Comparison of ENCODE assay signal across 1 cellular context in the genomic region with DNA sequence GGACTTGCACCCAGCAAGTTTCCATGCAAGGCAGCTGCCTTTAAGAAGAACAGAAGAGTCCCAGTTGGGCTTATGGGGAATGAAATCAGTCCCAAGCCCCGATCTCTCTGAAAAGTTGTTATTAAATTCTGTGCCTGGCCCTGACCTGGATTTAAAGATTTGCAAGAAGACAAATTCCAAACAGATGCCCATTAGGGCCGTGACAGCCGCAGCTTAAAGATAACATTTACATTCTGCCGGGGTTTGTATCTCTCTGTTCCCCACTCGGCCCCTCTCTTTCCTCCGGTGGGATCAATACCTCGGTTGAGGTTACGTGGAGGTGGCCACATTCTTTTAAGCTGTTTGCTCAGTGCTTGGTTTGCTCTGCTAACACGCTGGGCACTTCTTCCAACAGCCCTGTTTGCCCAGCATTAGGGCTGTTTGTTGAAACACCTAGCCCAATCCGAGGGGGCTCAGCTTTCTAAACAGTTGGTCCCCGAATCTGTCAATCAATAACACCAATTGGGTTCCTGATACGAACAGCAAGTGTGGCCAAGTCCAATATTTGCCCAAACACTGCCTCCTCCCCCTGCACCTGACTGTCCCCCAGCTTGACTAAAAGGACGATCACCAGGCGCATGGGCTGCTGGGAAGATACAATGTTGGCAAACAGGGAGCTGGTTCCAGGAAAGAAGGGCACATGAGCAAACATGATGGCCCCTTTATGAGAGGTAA.
TF ChIP-seq lines count a peak whose summit lies in the region.

No MANE protein-coding gene starts in this region.

TF ChIP-seq in HepG2, 621 proteins besides CTCF, POLR2A, EP300 and RAD21 (continued from another document):
- TF ChIP-seq, protein P1, sequence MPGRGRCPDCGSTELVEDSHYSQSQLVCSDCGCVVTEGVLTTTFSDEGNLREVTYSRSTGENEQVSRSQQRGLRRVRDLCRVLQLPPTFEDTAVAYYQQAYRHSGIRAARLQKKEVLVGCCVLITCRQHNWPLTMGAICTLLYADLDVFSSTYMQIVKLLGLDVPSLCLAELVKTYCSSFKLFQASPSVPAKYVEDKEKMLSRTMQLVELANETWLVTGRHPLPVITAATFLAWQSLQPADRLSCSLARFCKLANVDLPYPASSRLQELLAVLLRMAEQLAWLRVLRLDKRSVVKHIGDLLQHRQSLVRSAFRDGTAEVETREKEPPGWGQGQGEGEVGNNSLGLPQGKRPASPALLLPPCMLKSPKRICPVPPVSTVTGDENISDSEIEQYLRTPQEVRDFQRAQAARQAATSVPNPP (CRISPR knock-in tag; IDR thresholded peaks at IDR 0.05), result peak; percentile 86
- TF ChIP-seq TBX3 (IDR thresholded peaks at IDR 0.05; ENCODE audit: borderline replicate concordance) (peak; percentile 98), NFIC (IDR thresholded peaks at IDR 0.05; ENCODE audit: low read length) (peak; percentile 94), PITX1 (CRISPR knock-in tag; IDR thresholded peaks at IDR 0.05) (peak; percentile 100), NR2F2 (IDR thresholded peaks at IDR 0.05; ENCODE audit: borderline replicate concordance, low read depth) (peak; percentile 93), ZFP36 (IDR thresholded peaks at IDR 0.05; ENCODE audit: borderline replicate concordance, low read depth, low read length, partially characterized antibody) (peak; percentile 79), ZNF597 (CRISPR knock-in tag; IDR thresholded peaks at IDR 0.05) (no peak), BORCS8-MEF2B (CRISPR knock-in tag; IDR thresholded peaks at IDR 0.05) (peak; percentile 67; the same call in 1 of the 2 replicates), CBFB (CRISPR knock-in tag; IDR thresholded peaks at IDR 0.05) (peak; percentile 81), MYC (CRISPR knock-in tag; IDR thresholded peaks at IDR 0.05; ENCODE audit: borderline replicate concordance) (peak; percentile 56; the same call in 1 of the 2 replicates), NKX3-1 (CRISPR knock-in tag; IDR thresholded peaks at IDR 0.05) (peak; percentile 73; the same call in 1 of the 2 replicates), MAZ (IDR thresholded peaks at IDR 0.05; ENCODE audit: borderline replicate concordance, low read depth, low read length) (no peak), MAZ (CRISPR knock-in tag; IDR thresholded peaks at IDR 0.05; ENCODE audit: low read depth) (peak; percentile 64; the same call in 1 of the 2 replicates), ZNF556 (CRISPR knock-in tag; IDR thresholded peaks at IDR 0.05; ENCODE audit: borderline replicate concordance) (peak; percentile 23; the same call in 1 of the 2 replicates), ZNF782 (CRISPR knock-in tag; IDR thresholded peaks at IDR 0.05; ENCODE audit: borderline replicate concordance) (no peak), ZHX1 (CRISPR knock-in tag; IDR thresholded peaks at IDR 0.05; ENCODE audit: low read depth) (peak; percentile 41; the same call in 1 of the 2 replicates), ZNF430 (CRISPR knock-in tag; IDR thresholded peaks at IDR 0.05) (peak; percentile 53; the same call in 1 of the 2 replicates), RXRB (CRISPR knock-in tag; IDR thresholded peaks at IDR 0.05; ENCODE audit: borderline replicate concordance) (0 out of 2 replicates have a peak, but pooled peaks have one; percentile 29), NFYC (CRISPR knock-in tag; IDR thresholded peaks at IDR 0.05) (peak; percentile 29; the same call in 1 of the 2 replicates), ZNF143 (CRISPR knock-in tag; IDR thresholded peaks at IDR 0.05) (peak; percentile 63), TEAD3 (CRISPR knock-in tag; optimal IDR thresholded peaks at IDR 0.05; ENCODE audit: borderline replicate concordance) (peak; percentile 46), HNF4G (IDR thresholded peaks at IDR 0.05; ENCODE audit: borderline replicate concordance, low read depth, low read length) (no peak), HNF4G (CRISPR knock-in tag; IDR thresholded peaks at IDR 0.05; ENCODE audit: borderline replicate concordance, low read depth) (0 out of 2 replicates have a peak, but pooled peaks have one; percentile 49), ZNF720 (CRISPR knock-in tag; IDR thresholded peaks at IDR 0.05) (no peak), RARA (CRISPR knock-in tag; IDR thresholded peaks at IDR 0.05) (peak; percentile 87), NR2F6 (IDR thresholded peaks at IDR 0.05) (peak; percentile 95), NR2F6 (CRISPR knock-in tag; IDR thresholded peaks at IDR 0.05) (peak; percentile 55), NONO (IDR thresholded peaks at IDR 0.05) (no peak), NONO (CRISPR knock-in tag; conservative IDR thresholded peaks at IDR 0.05) (peak; percentile 75), ZNF292 (CRISPR knock-in tag; IDR thresholded peaks at IDR 0.05; ENCODE audit: borderline replicate concordance, low read depth) (peak; percentile 36; the same call in 1 of the 2 replicates), MEF2D (CRISPR knock-in tag; IDR thresholded peaks at IDR 0.05) (peak; percentile 69; the same call in 1 of the 2 replicates), RXRA (CRISPR knock-in tag; IDR thresholded peaks at IDR 0.05) (peak; percentile 85), NFYB (CRISPR knock-in tag; IDR thresholded peaks at IDR 0.05) (peak; percentile 33; the same call in 1 of the 2 replicates), JUND (CRISPR knock-in tag; IDR thresholded peaks at IDR 0.05) (peak; percentile 76; the same call in 1 of the 2 replicates), ETV5 (CRISPR knock-in tag; IDR thresholded peaks at IDR 0.05; ENCODE audit: borderline replicate concordance) (peak; percentile 63; the same call in 1 of the 2 replicates), FOXA1 (IDR thresholded peaks at IDR 0.05) (peak; percentile 70), FOXA1 (CRISPR knock-in tag; IDR thresholded peaks at IDR 0.05) (peak; percentile 96), MEIS2 (CRISPR knock-in tag; IDR thresholded peaks at IDR 0.05) (peak; percentile 75), NCOA2 (CRISPR knock-in tag; IDR thresholded peaks at IDR 0.05) (peak; percentile 77), FOXJ3 (CRISPR knock-in tag; IDR thresholded peaks at IDR 0.05; ENCODE audit: borderline replicate concordance) (peak; percentile 86)
- TF ChIP-seq, protein P2, sequence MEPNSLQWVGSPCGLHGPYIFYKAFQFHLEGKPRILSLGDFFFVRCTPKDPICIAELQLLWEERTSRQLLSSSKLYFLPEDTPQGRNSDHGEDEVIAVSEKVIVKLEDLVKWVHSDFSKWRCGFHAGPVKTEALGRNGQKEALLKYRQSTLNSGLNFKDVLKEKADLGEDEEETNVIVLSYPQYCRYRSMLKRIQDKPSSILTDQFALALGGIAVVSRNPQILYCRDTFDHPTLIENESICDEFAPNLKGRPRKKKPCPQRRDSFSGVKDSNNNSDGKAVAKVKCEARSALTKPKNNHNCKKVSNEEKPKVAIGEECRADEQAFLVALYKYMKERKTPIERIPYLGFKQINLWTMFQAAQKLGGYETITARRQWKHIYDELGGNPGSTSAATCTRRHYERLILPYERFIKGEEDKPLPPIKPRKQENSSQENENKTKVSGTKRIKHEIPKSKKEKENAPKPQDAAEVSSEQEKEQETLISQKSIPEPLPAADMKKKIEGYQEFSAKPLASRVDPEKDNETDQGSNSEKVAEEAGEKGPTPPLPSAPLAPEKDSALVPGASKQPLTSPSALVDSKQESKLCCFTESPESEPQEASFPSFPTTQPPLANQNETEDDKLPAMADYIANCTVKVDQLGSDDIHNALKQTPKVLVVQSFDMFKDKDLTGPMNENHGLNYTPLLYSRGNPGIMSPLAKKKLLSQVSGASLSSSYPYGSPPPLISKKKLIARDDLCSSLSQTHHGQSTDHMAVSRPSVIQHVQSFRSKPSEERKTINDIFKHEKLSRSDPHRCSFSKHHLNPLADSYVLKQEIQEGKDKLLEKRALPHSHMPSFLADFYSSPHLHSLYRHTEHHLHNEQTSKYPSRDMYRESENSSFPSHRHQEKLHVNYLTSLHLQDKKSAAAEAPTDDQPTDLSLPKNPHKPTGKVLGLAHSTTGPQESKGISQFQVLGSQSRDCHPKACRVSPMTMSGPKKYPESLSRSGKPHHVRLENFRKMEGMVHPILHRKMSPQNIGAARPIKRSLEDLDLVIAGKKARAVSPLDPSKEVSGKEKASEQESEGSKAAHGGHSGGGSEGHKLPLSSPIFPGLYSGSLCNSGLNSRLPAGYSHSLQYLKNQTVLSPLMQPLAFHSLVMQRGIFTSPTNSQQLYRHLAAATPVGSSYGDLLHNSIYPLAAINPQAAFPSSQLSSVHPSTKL (CRISPR knock-in tag; IDR thresholded peaks at IDR 0.05), result peak; percentile 74
- TF ChIP-seq, protein P3, sequence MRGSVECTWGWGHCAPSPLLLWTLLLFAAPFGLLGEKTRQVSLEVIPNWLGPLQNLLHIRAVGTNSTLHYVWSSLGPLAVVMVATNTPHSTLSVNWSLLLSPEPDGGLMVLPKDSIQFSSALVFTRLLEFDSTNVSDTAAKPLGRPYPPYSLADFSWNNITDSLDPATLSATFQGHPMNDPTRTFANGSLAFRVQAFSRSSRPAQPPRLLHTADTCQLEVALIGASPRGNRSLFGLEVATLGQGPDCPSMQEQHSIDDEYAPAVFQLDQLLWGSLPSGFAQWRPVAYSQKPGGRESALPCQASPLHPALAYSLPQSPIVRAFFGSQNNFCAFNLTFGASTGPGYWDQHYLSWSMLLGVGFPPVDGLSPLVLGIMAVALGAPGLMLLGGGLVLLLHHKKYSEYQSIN (CRISPR knock-in tag; IDR thresholded peaks at IDR 0.05; ENCODE audit: borderline replicate concordance), result no peak
- TF ChIP-seq, protein P4, sequence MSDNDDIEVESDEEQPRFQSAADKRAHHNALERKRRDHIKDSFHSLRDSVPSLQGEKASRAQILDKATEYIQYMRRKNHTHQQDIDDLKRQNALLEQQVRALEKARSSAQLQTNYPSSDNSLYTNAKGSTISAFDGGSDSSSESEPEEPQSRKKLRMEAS (IDR thresholded peaks at IDR 0.05), result peak; percentile 60; the same call in 1 of the 2 replicates
- TF ChIP-seq, protein P5, sequence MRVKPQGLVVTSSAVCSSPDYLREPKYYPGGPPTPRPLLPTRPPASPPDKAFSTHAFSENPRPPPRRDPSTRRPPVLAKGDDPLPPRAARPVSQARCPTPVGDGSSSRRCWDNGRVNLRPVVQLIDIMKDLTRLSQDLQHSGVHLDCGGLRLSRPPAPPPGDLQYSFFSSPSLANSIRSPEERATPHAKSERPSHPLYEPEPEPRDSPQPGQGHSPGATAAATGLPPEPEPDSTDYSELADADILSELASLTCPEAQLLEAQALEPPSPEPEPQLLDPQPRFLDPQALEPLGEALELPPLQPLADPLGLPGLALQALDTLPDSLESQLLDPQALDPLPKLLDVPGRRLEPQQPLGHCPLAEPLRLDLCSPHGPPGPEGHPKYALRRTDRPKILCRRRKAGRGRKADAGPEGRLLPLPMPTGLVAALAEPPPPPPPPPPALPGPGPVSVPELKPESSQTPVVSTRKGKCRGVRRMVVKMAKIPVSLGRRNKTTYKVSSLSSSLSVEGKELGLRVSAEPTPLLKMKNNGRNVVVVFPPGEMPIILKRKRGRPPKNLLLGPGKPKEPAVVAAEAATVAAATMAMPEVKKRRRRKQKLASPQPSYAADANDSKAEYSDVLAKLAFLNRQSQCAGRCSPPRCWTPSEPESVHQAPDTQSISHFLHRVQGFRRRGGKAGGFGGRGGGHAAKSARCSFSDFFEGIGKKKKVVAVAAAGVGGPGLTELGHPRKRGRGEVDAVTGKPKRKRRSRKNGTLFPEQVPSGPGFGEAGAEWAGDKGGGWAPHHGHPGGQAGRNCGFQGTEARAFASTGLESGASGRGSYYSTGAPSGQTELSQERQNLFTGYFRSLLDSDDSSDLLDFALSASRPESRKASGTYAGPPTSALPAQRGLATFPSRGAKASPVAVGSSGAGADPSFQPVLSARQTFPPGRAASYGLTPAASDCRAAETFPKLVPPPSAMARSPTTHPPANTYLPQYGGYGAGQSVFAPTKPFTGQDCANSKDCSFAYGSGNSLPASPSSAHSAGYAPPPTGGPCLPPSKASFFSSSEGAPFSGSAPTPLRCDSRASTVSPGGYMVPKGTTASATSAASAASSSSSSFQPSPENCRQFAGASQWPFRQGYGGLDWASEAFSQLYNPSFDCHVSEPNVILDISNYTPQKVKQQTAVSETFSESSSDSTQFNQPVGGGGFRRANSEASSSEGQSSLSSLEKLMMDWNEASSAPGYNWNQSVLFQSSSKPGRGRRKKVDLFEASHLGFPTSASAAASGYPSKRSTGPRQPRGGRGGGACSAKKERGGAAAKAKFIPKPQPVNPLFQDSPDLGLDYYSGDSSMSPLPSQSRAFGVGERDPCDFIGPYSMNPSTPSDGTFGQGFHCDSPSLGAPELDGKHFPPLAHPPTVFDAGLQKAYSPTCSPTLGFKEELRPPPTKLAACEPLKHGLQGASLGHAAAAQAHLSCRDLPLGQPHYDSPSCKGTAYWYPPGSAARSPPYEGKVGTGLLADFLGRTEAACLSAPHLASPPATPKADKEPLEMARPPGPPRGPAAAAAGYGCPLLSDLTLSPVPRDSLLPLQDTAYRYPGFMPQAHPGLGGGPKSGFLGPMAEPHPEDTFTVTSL (CRISPR knock-in tag; IDR thresholded peaks at IDR 0.05; ENCODE audit: borderline replicate concordance), result 0 out of 2 replicates have a peak, but pooled peaks have one; percentile 31
